Comparison of ENCODE assay signal across 10 cellular contexts in the genomic region with DNA sequence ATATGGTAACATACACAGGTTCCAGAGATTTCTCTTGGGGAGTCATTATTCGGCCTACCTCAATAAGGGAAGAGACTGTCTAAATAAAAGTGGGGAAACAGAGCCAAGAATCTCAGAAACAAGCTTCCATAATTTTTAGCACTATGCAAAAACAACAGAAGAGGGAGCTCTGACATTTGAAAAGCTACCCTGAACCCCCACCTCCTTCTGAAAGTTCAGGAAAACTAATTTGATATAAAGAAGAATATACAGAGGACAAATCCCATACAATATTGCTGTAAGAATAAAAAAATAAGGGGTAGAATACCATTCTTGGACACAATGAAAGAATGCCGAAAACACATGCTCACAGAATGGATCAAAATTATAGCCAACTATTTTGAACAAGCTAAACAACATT. TPM values are rescaled to one million over a fixed set of nuclear protein-coding genes. Genes with fewer than 3 reads are reported as not detected.
DNase-seq lines count a peak whose midpoint lies in the region; ATAC-seq, FAIRE-seq and TF ChIP-seq lines count a peak whose summit lies in the region.
"Had no signal": no experiment of that assay in that cellular context is flagged by ENCODE, and none has a peak within 500 bp of the region (broad histone marks: within the 10 kb centered on the region; RNA-seq: fewer than 3 reads in every experiment).

No MANE protein-coding gene starts in this region.

- FAIRE-seq in H54 (lab: Jason Lieb, UNC) = no peak

- no peaks in the 10 kb centered on the region for H3K36me3 Mint-ChIP-seq in CD8-positive, alpha-beta memory T cell

- POLR2A ChIA-PET in Panc1 (lab: Charles Lee) = no interaction called here
- POLR2A ChIA-PET in CD8-positive, alpha-beta memory T cell (lab: Charles Lee) = no interaction called here

- peaks cover 5 to 23% of the 10 kb centered on the region in 2 donors for H3K27me3 Mint-ChIP-seq in CD8-positive, alpha-beta memory T cell

- intact Hi-C loops in Panc1 (cut with micrococcal nuclease; ENCODE audit: unreplicated experiment) = loop anchor here (1.0 kb wide), 1 partner anchor 26 kb away; no protein-coding TSS in a partner anchor

- peaks cover 0 to 5% (median 0%) of the 10 kb centered on the region in 3 donors for H3K4me1 Mint-ChIP-seq in CD8-positive, alpha-beta memory T cell

- TF ChIP-seq POLR2A in H54 (IDR thresholded peaks at IDR 0.05; ENCODE audit: low read depth, low read length) = no peak

- DNase-seq in A172 (ENCODE audit: low spot score) (peak; percentile 11), GM06990 (ENCODE audit: extremely low read depth, insufficient read length) (no peak), Panc1 (ENCODE audit: low read depth, low spot score) (no peak), fibroblast of mammary gland (ENCODE audit: low read depth) (peak; percentile 51), H54 (ENCODE audit: insufficient read length, low spot score) (no peak)
- no peak for DNase-seq in stimulated activated naive CD8-positive, alpha-beta T cell treated with anti-CD3 and anti-CD28 coated beads, Interleukin-15, Interleukin-2, amounts not matched to agents 100 U/mL and 50 U/mL, for 24 hours
- DNase-seq in CD8-positive, alpha-beta memory T cell = no peak
- DNase-seq: body of pancreas, MG63 had no signal

- no TSS peak for BruUV-seq in Panc1 (replicated peaks; lab: Mats Ljungman, UMichigan)

- no peaks in the 10 kb centered on the region for H3K27me3 ChIP-seq in GM06990 (replicated peaks; ENCODE audit: control insufficient read depth, insufficient read depth, low read length)
- no peaks in the 10 kb centered on the region for H3K27me3 ChIP-seq in Panc1 (ENCODE audit: control insufficient read depth, insufficient read depth, low read length)
- no peaks in the 10 kb centered on the region for H3K27me3 ChIP-seq in CD8-positive, alpha-beta memory T cell (ENCODE audit: insufficient read depth, low read length, poor library complexity, severe bottlenecking)
- H3K27me3 ChIP-seq: body of pancreas, MG63 had no signal

- no peaks in the 10 kb centered on the region for H3K4me1 ChIP-seq in Panc1 (ENCODE audit: control insufficient read depth, insufficient read depth, low read length)
- H3K4me1 ChIP-seq in CD8-positive, alpha-beta memory T cell (ENCODE audit: insufficient read depth, low read length) = no peaks in the 10 kb centered on the region
- H3K4me1 ChIP-seq: body of pancreas had no signal

- no peaks in the 10 kb centered on the region for H3K9me3 Mint-ChIP-seq in CD8-positive, alpha-beta memory T cell

- TF ChIP-seq CTCF in GM06990 (IDR thresholded peaks at IDR 0.05; ENCODE audit: insufficient read depth, low read length, poor library complexity, severe bottlenecking) (peak; percentile 44), Panc1 (IDR thresholded peaks at IDR 0.05) (peak; percentile 49; the same call in 1 of the 2 replicates), fibroblast of mammary gland (conservative IDR thresholded peaks at IDR 0.05; ENCODE audit: control insufficient read depth, insufficient read depth, low read depth, low read length) (peak; percentile 65)

- no peak overlapping the region for H3K27ac Mint-ChIP-seq in CD8-positive, alpha-beta memory T cell

- H3K36me3 ChIP-seq in GM06990 (ENCODE audit: control insufficient read depth, insufficient read depth, low read length) (no peaks in the 10 kb centered on the region), Panc1 (ENCODE audit: control insufficient read depth, insufficient read depth, low read length) (no peaks in the 10 kb centered on the region)
- H3K36me3 ChIP-seq in CD8-positive, alpha-beta memory T cell (ENCODE audit: insufficient read depth, low read length) = no peaks in the 10 kb centered on the region
- H3K36me3 ChIP-seq: MG63 had no signal

- no peak overlapping the region for H3K4me3 Mint-ChIP-seq in CD8-positive, alpha-beta memory T cell

- H3K27ac ChIP-seq in Panc1 (ENCODE audit: low read length) = no peak overlapping the region
- H3K27ac ChIP-seq in CD8-positive, alpha-beta memory T cell (ENCODE audit: low read depth, low read length) = no peak overlapping the region
- H3K27ac ChIP-seq: body of pancreas had no signal

- H3K9me3 ChIP-seq in Panc1 (ENCODE audit: control insufficient read depth, insufficient read depth, low read depth, low read length) = no peaks in the 10 kb centered on the region
- no peaks in the 10 kb centered on the region for H3K9me3 ChIP-seq in CD8-positive, alpha-beta memory T cell (ENCODE audit: low read length)
- H3K9me3 ChIP-seq: body of pancreas, MG63 had no signal

- in situ Hi-C loops in Panc1 (cut with HindIII; ENCODE audit: low pct_unique_long_range_greater_than_20kb, low sequenced_read_pairs) = no loop called here

- CTCF ChIA-PET in Panc1 (lab: Charles Lee) = interaction anchor here (1.5 kb wide), 1 partner anchor 26 kb away, joined by 7 read pairs; no protein-coding TSS in a partner anchor
- CTCF ChIA-PET in CD8-positive, alpha-beta memory T cell (lab: Charles Lee) = interaction anchor here (1.2 kb wide), 1 partner anchor 26 kb away, joined by 5 read pairs; no protein-coding TSS in a partner anchor

- H3K4me3 ChIP-seq in GM06990 (replicated peaks; ENCODE audit: low read depth, low read length) = no peak overlapping the region
- no peak overlapping the region for H3K4me3 ChIP-seq in Panc1 (ENCODE audit: low read depth in 2 of 2, low read length in 2 of 2)
- H3K4me3 ChIP-seq in fibroblast of mammary gland (ENCODE audit: control insufficient read depth, low read depth, low read length) = no peak overlapping the region
- no peak overlapping the region for H3K4me3 ChIP-seq in CD8-positive, alpha-beta memory T cell (ENCODE audit: low read length)
- H3K4me3 ChIP-seq: body of pancreas, MG63 had no signal

- ATAC-seq in Panc1 = no peak
- no peak for ATAC-seq in HG03039 (IDR thresholded peaks at IDR 0.05; ENCODE audit: unreplicated experiment)
- no peak for ATAC-seq in stimulated activated naive CD8-positive, alpha-beta T cell treated with anti-CD3 and anti-CD28 coated beads, Interleukin-15, Interleukin-2, amounts not matched to agents 100 U/mL and 50 U/mL, for 24 hours
- ATAC-seq: body of pancreas had no signal

RNA-seq across cellular contexts. Expression of a gene that starts 14.3 kb away (rescaled TPM):
- total RNA-seq in A172 (2014; rRNA removed; shearing (Covaris generic)) = 6.0 and 8.0 TPM in 2 replicates
- 8.0 TPM for total RNA-seq in Panc1 (2021; ENCODE audit: unreplicated experiment)
- 5.4 TPM for polyA plus RNA-seq in Panc1 (2012; ENCODE audit: insufficient read length)
- total RNA-seq in CD8-positive, alpha-beta memory T cell = 10 to 100 TPM; 11.9 TPM
- polyA plus RNA-seq in CD8-positive, alpha-beta memory T cell = 7.0 TPM

Comparison
In these comparisons a context has a peak if more than half of its experiments do, and no peak if none do; other contexts are left out.
1. DNase-seq: peak in A172 (single experiment) and fibroblast of mammary gland (single experiment); none in GM06990 (single experiment), Panc1 (single experiment), stimulated activated naive CD8-positive, alpha-beta T cell treated with anti-CD3 and anti-CD28 coated beads, Interleukin-15, Interleukin-2, amounts not matched to agents 100 U/mL and 50 U/mL, for 24 hours (single experiment), H54 (single experiment) and CD8-positive, alpha-beta memory T cell (0 of 5).
2. Peak in every context shown above with its lines, with median percentiles within 50 percentile points of each other: CTCF ChIP-seq.